Comparison of ENCODE assay signal across 1 cellular context in the genomic region with DNA sequence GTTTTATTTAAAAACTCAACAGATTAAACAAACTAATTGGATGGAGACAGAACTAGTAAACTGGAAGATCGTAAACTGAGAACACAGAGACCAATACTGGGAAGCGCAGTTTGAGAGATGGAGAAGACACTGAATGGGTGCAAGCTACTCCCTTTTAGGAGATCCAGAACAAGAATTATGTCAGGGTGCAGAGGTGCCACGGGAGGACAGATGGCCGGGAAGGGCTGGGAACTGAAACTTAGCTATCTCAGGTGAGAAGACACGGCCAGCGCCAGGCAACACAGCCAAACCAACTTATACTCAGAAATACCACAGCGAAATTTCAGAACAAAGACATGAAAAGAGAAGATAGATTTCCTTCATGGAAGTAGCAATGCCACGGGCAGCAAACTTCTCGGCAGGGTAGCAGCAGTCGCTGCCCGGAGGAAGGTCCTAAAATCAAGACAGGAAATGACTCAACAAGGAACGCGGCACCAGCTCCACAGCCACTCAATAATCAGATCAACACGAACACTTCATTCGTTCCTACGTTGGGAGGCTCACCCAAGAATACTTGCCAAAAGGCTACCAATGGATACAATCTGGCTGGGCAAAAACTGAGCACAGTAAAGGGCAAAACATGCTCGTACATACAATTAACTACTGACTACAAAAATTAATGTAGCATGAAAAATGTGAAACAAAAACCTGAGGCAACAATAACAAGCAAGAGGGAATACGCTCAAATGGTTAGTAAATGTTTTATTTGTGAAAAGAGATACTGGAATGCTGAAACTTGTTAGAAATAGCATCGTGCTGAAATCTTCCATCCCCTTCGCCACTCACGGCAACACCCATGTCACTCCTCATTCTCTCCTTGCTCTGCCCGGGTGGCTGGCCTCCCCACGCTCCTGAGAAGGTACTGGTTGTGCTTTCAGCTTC.
A peak's percentile ranks its signal among the peaks of the same experiment; 100 is the strongest.
TF ChIP-seq lines count a peak whose summit lies in the region.

No MANE protein-coding gene starts in this region.

TF ChIP-seq in HEK293, 187 proteins besides CTCF, POLR2A, EP300 and RAD21 (continued from another document and continues in another):
- TF ChIP-seq ZFHX2 (tag by site-specific recombination; conservative IDR thresholded peaks at IDR 0.05): no peak
- TF ChIP-seq ATF2 (tag by site-specific recombination; IDR thresholded peaks at IDR 0.05; ENCODE audit: low read depth): no peak
- TF ChIP-seq ZNF549 (tag by site-specific recombination; IDR thresholded peaks at IDR 0.05): no peak
- TF ChIP-seq PBX3 (CRISPR knock-in tag; IDR thresholded peaks at IDR 0.05): no peak
- TF ChIP-seq ZEB2 (tag by site-specific recombination; IDR thresholded peaks at IDR 0.05): peak; percentile 79
- no peak for TF ChIP-seq ZBTB1 (tag by site-specific recombination; IDR thresholded peaks at IDR 0.05)
- no peak for TF ChIP-seq ZNF473 (tag by site-specific recombination; IDR thresholded peaks at IDR 0.05)
- TF ChIP-seq ZNF239 (tag by site-specific recombination; IDR thresholded peaks at IDR 0.05): no peak
- TF ChIP-seq ZNF580 (tag by site-specific recombination; IDR thresholded peaks at IDR 0.05): 0 out of 2 replicates have a peak, but pooled peaks have one; percentile 10
- TF ChIP-seq ZNF26 (tag by site-specific recombination; IDR thresholded peaks at IDR 0.05): no peak
- TF ChIP-seq ZNF792 (tag by site-specific recombination; IDR thresholded peaks at IDR 0.05): no peak
- no peak for TF ChIP-seq ZNF398 (tag by site-specific recombination; IDR thresholded peaks at IDR 0.05)
- TF ChIP-seq WT1 (tag by site-specific recombination; IDR thresholded peaks at IDR 0.05): peak; percentile 80
- TF ChIP-seq ZIC2 (tag by site-specific recombination; IDR thresholded peaks at IDR 0.05): no peak
- no peak for TF ChIP-seq ZBTB6 (tag by site-specific recombination; IDR thresholded peaks at IDR 0.05)
- no peak for TF ChIP-seq ZNF776 (tag by site-specific recombination; IDR thresholded peaks at IDR 0.05; ENCODE audit: borderline replicate concordance)
- TF ChIP-seq ZNF639 (tag by site-specific recombination; IDR thresholded peaks at IDR 0.05): no peak
- TF ChIP-seq ZNF600 (tag by site-specific recombination; IDR thresholded peaks at IDR 0.05): peak; percentile 71
- TF ChIP-seq, protein P1, sequence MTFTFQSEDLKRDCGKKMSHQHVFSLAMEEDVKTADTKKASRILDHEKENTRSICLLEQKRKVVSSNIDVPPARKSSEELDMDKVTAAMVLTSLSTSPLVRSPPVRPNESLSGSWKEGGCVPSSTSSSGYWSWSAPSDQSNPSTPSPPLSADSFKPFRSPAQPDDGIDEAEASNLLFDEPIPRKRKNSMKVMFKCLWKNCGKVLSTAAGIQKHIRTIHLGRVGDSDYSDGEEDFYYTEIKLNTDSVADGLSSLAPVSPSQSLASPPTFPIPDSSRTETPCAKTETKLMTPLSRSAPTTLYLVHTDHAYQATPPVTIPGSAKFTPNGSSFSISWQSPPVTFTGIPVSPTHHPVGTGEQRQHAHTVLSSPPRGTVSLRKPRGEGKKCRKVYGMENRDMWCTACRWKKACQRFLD (tag by site-specific recombination; IDR thresholded peaks at IDR 0.05): no peak
- no peak for TF ChIP-seq ZNF280C (tag by site-specific recombination; IDR thresholded peaks at IDR 0.05)
- no peak for TF ChIP-seq ZSCAN18 (tag by site-specific recombination; IDR thresholded peaks at IDR 0.05)
- TF ChIP-seq FEZF1 (tag by site-specific recombination; IDR thresholded peaks at IDR 0.05): peak; percentile 97
- TF ChIP-seq ZNF214 (tag by site-specific recombination; IDR thresholded peaks at IDR 0.05; ENCODE audit: borderline replicate concordance): no peak
- TF ChIP-seq ZNF2 (tag by site-specific recombination; IDR thresholded peaks at IDR 0.05): 0 out of 2 replicates have a peak, but pooled peaks have one; percentile 45
- TF ChIP-seq ZNF157 (tag by site-specific recombination; IDR thresholded peaks at IDR 0.05): no peak
- no peak for TF ChIP-seq YY1 (tag by site-specific recombination; IDR thresholded peaks at IDR 0.05)
- TF ChIP-seq ZNF843 (tag by site-specific recombination; IDR thresholded peaks at IDR 0.05): peak; percentile 74
- no peak for TF ChIP-seq ZNF292 (tag by site-specific recombination; IDR thresholded peaks at IDR 0.05; ENCODE audit: borderline replicate concordance, low read depth)
- peak; percentile 74 for TF ChIP-seq BCL11A (tag by site-specific recombination; IDR thresholded peaks at IDR 0.05; ENCODE audit: low read depth)
- TF ChIP-seq ZNF354C (tag by site-specific recombination; IDR thresholded peaks at IDR 0.05; ENCODE audit: borderline replicate concordance, low read depth): no peak
- TF ChIP-seq ZNF677 (tag by site-specific recombination; IDR thresholded peaks at IDR 0.05): no peak
- TF ChIP-seq ZNF223 (tag by site-specific recombination; IDR thresholded peaks at IDR 0.05): no peak
- TF ChIP-seq ZNF530 (tag by site-specific recombination; IDR thresholded peaks at IDR 0.05; ENCODE audit: low read depth): no peak
- TF ChIP-seq, protein P2, sequence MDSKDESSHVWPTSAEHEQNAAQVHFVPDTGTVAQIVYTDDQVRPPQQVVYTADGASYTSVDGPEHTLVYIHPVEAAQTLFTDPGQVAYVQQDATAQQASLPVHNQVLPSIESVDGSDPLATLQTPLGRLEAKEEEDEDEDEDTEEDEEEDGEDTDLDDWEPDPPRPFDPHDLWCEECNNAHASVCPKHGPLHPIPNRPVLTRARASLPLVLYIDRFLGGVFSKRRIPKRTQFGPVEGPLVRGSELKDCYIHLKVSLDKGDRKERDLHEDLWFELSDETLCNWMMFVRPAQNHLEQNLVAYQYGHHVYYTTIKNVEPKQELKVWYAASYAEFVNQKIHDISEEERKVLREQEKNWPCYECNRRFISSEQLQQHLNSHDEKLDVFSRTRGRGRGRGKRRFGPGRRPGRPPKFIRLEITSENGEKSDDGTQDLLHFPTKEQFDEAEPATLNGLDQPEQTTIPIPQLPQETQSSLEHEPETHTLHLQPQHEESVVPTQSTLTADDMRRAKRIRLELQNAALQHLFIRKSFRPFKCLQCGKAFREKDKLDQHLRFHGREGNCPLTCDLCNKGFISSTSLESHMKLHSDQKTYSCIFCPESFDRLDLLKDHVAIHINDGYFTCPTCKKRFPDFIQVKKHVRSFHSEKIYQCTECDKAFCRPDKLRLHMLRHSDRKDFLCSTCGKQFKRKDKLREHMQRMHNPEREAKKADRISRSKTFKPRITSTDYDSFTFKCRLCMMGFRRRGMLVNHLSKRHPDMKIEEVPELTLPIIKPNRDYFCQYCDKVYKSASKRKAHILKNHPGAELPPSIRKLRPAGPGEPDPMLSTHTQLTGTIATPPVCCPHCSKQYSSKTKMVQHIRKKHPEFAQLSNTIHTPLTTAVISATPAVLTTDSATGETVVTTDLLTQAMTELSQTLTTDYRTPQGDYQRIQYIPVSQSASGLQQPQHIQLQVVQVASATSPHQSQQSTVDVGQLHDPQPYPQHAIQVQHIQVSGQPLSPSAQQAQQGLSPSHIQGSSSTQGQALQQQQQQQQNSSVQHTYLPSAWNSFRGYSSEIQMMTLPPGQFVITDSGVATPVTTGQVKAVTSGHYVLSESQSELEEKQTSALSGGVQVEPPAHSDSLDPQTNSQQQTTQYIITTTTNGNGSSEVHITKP (tag by site-specific recombination; IDR thresholded peaks at IDR 0.05): peak; percentile 54
- TF ChIP-seq ZNF830 (tag by site-specific recombination; IDR thresholded peaks at IDR 0.05; ENCODE audit: low read depth): no peak
- TF ChIP-seq ZNF175 (tag by site-specific recombination; IDR thresholded peaks at IDR 0.05): no peak
